ENCODE assay signal across 30 cellular contexts in the genomic region with DNA sequence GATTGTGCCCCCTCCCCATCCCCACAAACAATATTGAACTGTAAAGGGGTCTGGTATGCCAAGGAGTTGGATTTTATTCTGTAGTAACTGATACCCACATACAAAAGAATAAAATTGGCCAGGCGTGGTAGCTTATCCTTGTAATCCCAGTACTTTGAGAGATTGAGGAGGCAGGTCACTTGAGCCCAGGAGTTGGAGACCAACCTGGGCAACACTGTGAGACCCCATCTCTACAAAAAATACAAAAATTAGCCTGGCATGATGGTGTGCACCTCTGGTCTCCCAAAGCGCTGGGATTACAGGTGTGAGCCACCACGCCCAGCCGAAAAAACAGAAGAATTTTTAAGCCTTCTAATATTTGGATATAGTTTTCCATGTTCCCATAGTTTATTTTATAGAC. TPM values are rescaled to one million over a fixed set of nuclear protein-coding genes. Genes with fewer than 3 reads are reported as not detected.
"Had no signal": no experiment of that assay in that cellular context is flagged by ENCODE, and none has a peak within 500 bp of the region (broad histone marks: within the 10 kb centered on the region; RNA-seq: fewer than 3 reads in every experiment).

No MANE protein-coding gene starts in this region.

- H3K36me3 ChIP-seq: adrenal gland, ascending aorta, brain microvascular endothelial cell, left lung, prostate gland, right atrium auricular region, upper lobe of right lung, WERI-Rb-1 had no signal

- ATAC-seq: activated CD8-positive, alpha-beta T cell treated with anti-CD3 and anti-CD28 coated beads, Interleukin-2, amount 10 ng/mL, durations not matched to agents 7 days and 5 days; esophagus mucosa; left lung; natural killer cell; stimulated activated naive CD8-positive, alpha-beta T cell treated with anti-CD3 and anti-CD28 coated beads, Interleukin-15, Interleukin-2, amounts not matched to agents 100 U/mL and 50 U/mL, for 24 hours had no signal

- H3K36me3 Mint-ChIP-seq: mesothelial cell of epicardium, natural killer cell had no signal

- H3K27ac ChIP-seq: adrenal gland, ascending aorta, brain microvascular endothelial cell, left lung, prostate gland, right atrium auricular region, upper lobe of right lung, WERI-Rb-1 had no signal

- H3K9me3 ChIP-seq: adrenal gland, ascending aorta, left lung, prostate gland, right atrium auricular region, upper lobe of right lung had no signal

- H3K4me3 Mint-ChIP-seq: activated CD8-positive, alpha-beta T cell treated with anti-CD3 and anti-CD28 coated beads, Interleukin-2, amount 10 ng/mL, durations not matched to agents 7 days and 5 days; activated naive CD8-positive, alpha-beta T cell; mesothelial cell of epicardium; natural killer cell had no signal

- H3K9me3 Mint-ChIP-seq: activated T-helper 1 cell treated with anti-CD3 and anti-CD28 coated beads, Interleukin-12 subunit alpha, Interleukin-12 subunit beta, Interleukin-2, Interleukin-4 antibody, amounts not matched to agents 30 ng/mL and 10 ng/mL and 1 ng/mL, durations not matched to agents 14 hours and 24 hours and 36 hours; mesothelial cell of epicardium; natural killer cell had no signal

- H3K27me3 Mint-ChIP-seq: activated naive CD8-positive, alpha-beta T cell had no signal

- H3K4me3 ChIP-seq: adrenal gland, ascending aorta, left lung, prostate gland, right atrium auricular region, upper lobe of right lung had no signal

- H3K27ac Mint-ChIP-seq: activated naive CD8-positive, alpha-beta T cell; activated T-helper 1 cell treated with anti-CD3 and anti-CD28 coated beads, Interleukin-12 subunit alpha, Interleukin-12 subunit beta, Interleukin-2, Interleukin-4 antibody, amounts not matched to agents 30 ng/mL and 10 ng/mL and 1 ng/mL, durations not matched to agents 14 hours and 24 hours and 36 hours; mesothelial cell of epicardium; natural killer cell had no signal

- DNase-seq: activated CD4-positive, alpha-beta T cell treated with anti-CD3 and anti-CD28 coated beads for 1 hour; activated CD4-positive, alpha-beta T cell treated with anti-CD3 and anti-CD28 coated beads, Interleukin-2, amount 50 U/mL, for 1 hour; activated CD8-positive, alpha-beta T cell treated with anti-CD3 and anti-CD28 coated beads, Interleukin-2, amount 10 ng/mL, durations not matched to agents 7 days and 5 days; activated naive CD4-positive, alpha-beta T cell; brain microvascular endothelial cell; caudate nucleus; dermis blood vessel endothelial cell; effector memory CD4-positive, alpha-beta T cell; hypothalamus; kidney; left lung; mammary epithelial cell; natural killer cell; stimulated activated CD4-positive, alpha-beta T cell treated with anti-CD3 and anti-CD28 coated beads, Interleukin-12 subunit alpha, Interleukin-12 subunit beta, amount 100 ng/mL, for 4 hours; stimulated activated CD4-positive, alpha-beta T cell treated with anti-CD3 and anti-CD28 coated beads, Interleukin-4, amount 100 ng/mL, for 4 hours; stimulated activated naive CD8-positive, alpha-beta T cell treated with anti-CD3 and anti-CD28 coated beads, Interleukin-15, Interleukin-2, amounts not matched to agents 100 U/mL and 50 U/mL, for 24 hours; upper lobe of right lung; WERI-Rb-1 had no signal

RNA-seq across cellular contexts. Expression of gene GLB1L3, which starts 4.2 kb away (rescaled TPM):
- total RNA-seq: ascending aorta, dermis blood vessel endothelial cell, endothelial cell of umbilical vein, esophagus mucosa, mesothelial cell of epicardium, osteocyte, right atrium auricular region, skeletal muscle tissue, subcutaneous adipose tissue had no signal
